9 cellular contexts compared by ENCODE assay signal in genomic region chr15:77002954-77003912, GRCh38. TPM values are rescaled to one million over a fixed set of nuclear protein-coding genes. Genes with fewer than 3 reads are reported as not detected.
DNase-seq lines count a peak whose midpoint lies in the region; ATAC-seq and TF ChIP-seq lines count a peak whose summit lies in the region.
"Had no signal": no experiment of that assay in that cellular context is flagged by ENCODE, and none has a peak within 500 bp of the region (broad histone marks: within the 10 kb centered on the region; RNA-seq: fewer than 3 reads in every experiment).

No MANE protein-coding gene starts in this region.

- peak in 1 of 4 donors; percentile 28 for TF ChIP-seq POLR2A in upper lobe of left lung (IDR thresholded peaks at IDR 0.05)

- 62 to 67% methylated on average over 15 to 16 of the region's 16 CpGs for WGBS in upper lobe of left lung, 2 donors

- H3K36me3 Mint-ChIP-seq in activated T-cell treated with anti-CD3 and anti-CD28 coated beads, Interleukin-2, amount 50 U/mL, for 24 hours (ENCODE audit: low read depth) = peaks cover 90% of the 10 kb centered on the region
- no peaks in the 10 kb centered on the region for H3K36me3 Mint-ChIP-seq in nephron progenitor cell (ENCODE audit: low read depth)

- TF ChIP-seq CTCF in mucosa of descending colon (IDR thresholded peaks at IDR 0.05) (no peak), upper lobe of left lung (IDR thresholded peaks at IDR 0.05) (no peak), nephron progenitor cell (IDR thresholded peaks at IDR 0.05) (no peak)

- no peaks in the 10 kb centered on the region for H3K27me3 ChIP-seq in upper lobe of left lung
- peaks cover 11% of the 10 kb centered on the region for H3K27me3 ChIP-seq in HAP-1 (ENCODE audit: low read depth)

- no peaks in the 10 kb centered on the region for H3K36me3 ChIP-seq in KOPT-K1 (ENCODE audit: insufficient read depth, low read length)
- no peaks in the 10 kb centered on the region for H3K36me3 ChIP-seq in mucosa of descending colon (ENCODE audit: low read depth)
- H3K36me3 ChIP-seq in upper lobe of left lung = no peaks in the 10 kb centered on the region
- no peaks in the 10 kb centered on the region for H3K36me3 ChIP-seq in HAP-1 (replicated peaks)

- intact Hi-C loops in mucosa of descending colon (cut with DNase I, micrococcal nuclease) = no loop called here

- H3K4me3 Mint-ChIP-seq in activated T-cell treated with anti-CD3 and anti-CD28 coated beads, Interleukin-2, amount 50 U/mL, for 24 hours = peak overlapping the region; percentile 62
- H3K4me3 Mint-ChIP-seq in nephron progenitor cell = no peak overlapping the region

- H3K9me3 ChIP-seq in KOPT-K1 (ENCODE audit: insufficient read depth, low read length, poor library complexity, severe bottlenecking) (no peaks in the 10 kb centered on the region), mucosa of descending colon (no peaks in the 10 kb centered on the region), upper lobe of left lung (no peaks in the 10 kb centered on the region), HAP-1 (no peaks in the 10 kb centered on the region)

- ATAC-seq in GM21390 (IDR thresholded peaks at IDR 0.05; ENCODE audit: unreplicated experiment) (peak; percentile 61), mucosa of descending colon (peak; percentile 83), upper lobe of left lung (ENCODE audit: low FRiP score in 2 of 2) (peak; percentile 80 to 83)
- ATAC-seq: Panc1 had no signal

- in situ Hi-C loops in HAP-1 (cut with MboI; ENCODE audit: low sequenced_read_pairs) = no loop called here

- H3K4me1 Mint-ChIP-seq in activated T-cell treated with anti-CD3 and anti-CD28 coated beads, Interleukin-2, amount 50 U/mL, for 24 hours (ENCODE audit: low read depth) = peaks cover 91% of the 10 kb centered on the region
- peaks cover 11% of the 10 kb centered on the region for H3K4me1 Mint-ChIP-seq in nephron progenitor cell

- DNase-seq in activated T-cell treated with anti-CD3 and anti-CD28 coated beads, Interleukin-2, amount 50 U/mL, for 24 hours = peak; percentile 80
- DNase-seq in mucosa of descending colon (peak; percentile 56 to 80 (median 57)), upper lobe of left lung (peak in 1 of 2 donors; percentile 88), HAP-1 (ENCODE audit: low spot score in 2 of 2) (no peak), OCI-M1 (lab: John Stamatoyannopoulos, UW) (no peak), nephron progenitor cell (no peak)

- H3K27ac ChIP-seq in KOPT-K1 (ENCODE audit: low read depth, low read length, poor library complexity, severe bottlenecking) (peak overlapping the region; percentile 60), upper lobe of left lung (peak overlapping the region; percentile 54 to 75 (median 66))

- H3K4me1 ChIP-seq in mucosa of descending colon (ENCODE audit: low read depth) (no peaks in the 10 kb centered on the region), upper lobe of left lung (peaks cover 0 to 20% (median 14%) of the 10 kb centered on the region in 4 donors), HAP-1 (no peaks in the 10 kb centered on the region)

- H3K27me3 Mint-ChIP-seq in activated T-cell treated with anti-CD3 and anti-CD28 coated beads, Interleukin-2, amount 50 U/mL, for 24 hours = no peaks in the 10 kb centered on the region
- H3K27me3 Mint-ChIP-seq in nephron progenitor cell (ENCODE audit: low read depth, poor library complexity) = peaks cover 8% of the 10 kb centered on the region

- H3K27ac Mint-ChIP-seq in activated T-cell treated with anti-CD3 and anti-CD28 coated beads, Interleukin-2, amount 50 U/mL, for 24 hours = peak overlapping the region; percentile 90
- no peak overlapping the region for H3K27ac Mint-ChIP-seq in nephron progenitor cell

- H3K4me3 ChIP-seq in mucosa of descending colon (no peak overlapping the region), upper lobe of left lung (no peak overlapping the region), HAP-1 (no peak overlapping the region)

- peaks cover 5% of the 10 kb centered on the region for H3K9me3 Mint-ChIP-seq in activated T-cell treated with anti-CD3 and anti-CD28 coated beads, Interleukin-2, amount 50 U/mL, for 24 hours
- H3K9me3 Mint-ChIP-seq in nephron progenitor cell = peaks cover 4% of the 10 kb centered on the region

- no peak for TF ChIP-seq EP300 in upper lobe of left lung (IDR thresholded peaks at IDR 0.05)

RNA-seq across cellular contexts. Expression of gene PSTPIP1, which starts 8.3 kb away (rescaled TPM):
- total RNA-seq in mucosa of descending colon = 1 to 10 TPM; 4.4 to 8.2 (median 6.3) TPM
- total RNA-seq in upper lobe of left lung = 10 to 100 TPM in 5 of 6 donors, 1 to 10 TPM in 1; 7.0 to 69.1 (median 20.2) TPM

Comparison
In these comparisons a context has a peak if more than half of its experiments do, and no peak if none do; other contexts are left out.
1. DNase-seq: peak in activated T-cell treated with anti-CD3 and anti-CD28 coated beads, Interleukin-2, amount 50 U/mL, for 24 hours (single experiment) and mucosa of descending colon (3 of 3); none in HAP-1 (0 of 2), OCI-M1 (single experiment) and nephron progenitor cell (single experiment).
2. Peak in every context shown above with its lines, with median percentiles within 50 percentile points of each other: ATAC-seq.